7 cellular contexts compared by ENCODE assay signal in genomic region chr1:148733585-148734310, GRCh38. TPM values are rescaled to one million over a fixed set of nuclear protein-coding genes. Genes with fewer than 3 reads are reported as not detected.
DNase-seq lines count a peak whose midpoint lies in the region; ATAC-seq, FAIRE-seq and TF ChIP-seq lines count a peak whose summit lies in the region.
"Not testable (repeated sequence)": the region's sequence is repeated elsewhere in the genome, so short reads cannot be mapped to it uniquely, and the experiment has no call there.

No MANE protein-coding gene starts in this region.

- not testable (repeated sequence) for TF ChIP-seq EP300 in K562 (IDR thresholded peaks at IDR 0.05; ENCODE audit: low read length)

- H3K4me1 ChIP-seq in K562 (replicated peaks in 1 of 2; ENCODE audit: control insufficient read depth in 2 of 2, insufficient read depth in 2 of 2, low read length in 2 of 2) = not testable (repeated sequence)

- H3K4me2 ChIP-seq in K562 (ENCODE audit: insufficient read depth, low read length) = not testable (repeated sequence)

- not testable (repeated sequence) for H3K9me1 ChIP-seq in K562 (ENCODE audit: control insufficient read depth, insufficient read depth, low read length)

- H4K20me1 ChIP-seq in K562 (replicated peaks; ENCODE audit: control insufficient read depth, insufficient read depth, low read length) = not testable (repeated sequence)

- in situ Hi-C loops in K562 (cut with MboI) = not testable (repeated sequence)

- not testable (repeated sequence) for H2AFZ ChIP-seq in K562 (ENCODE audit: low read depth, low read length)

- not testable (repeated sequence) for H3K9me3 ChIP-seq in K562 (replicated peaks; ENCODE audit: control insufficient read depth, insufficient read depth, low read depth, low read length)

- ATAC-seq in GM18520 (IDR thresholded peaks at IDR 0.05; ENCODE audit: unreplicated experiment) (peak; percentile 39), GM19397 (IDR thresholded peaks at IDR 0.05; ENCODE audit: unreplicated experiment) (peak; percentile 63), GM21576 (IDR thresholded peaks at IDR 0.05; ENCODE audit: unreplicated experiment) (peak; percentile 68), HG02852 (IDR thresholded peaks at IDR 0.05; ENCODE audit: unreplicated experiment) (peak; percentile 71), HG03135 (IDR thresholded peaks at IDR 0.05; ENCODE audit: unreplicated experiment) (peak; percentile 63), HG03571 (IDR thresholded peaks at IDR 0.05; ENCODE audit: unreplicated experiment) (peak; percentile 51), K562 (peak; percentile 62)

- BruUV-seq in K562 (replicated peaks; lab: Mats Ljungman, UMichigan) = not testable (repeated sequence)

- TF ChIP-seq CTCF in K562 (IDR thresholded peaks at IDR 0.05 in 2 of 3, conservative IDR thresholded peaks at IDR 0.05 in 1 of 3; ENCODE audit: insufficient read depth in 2 of 3, low read depth in 1 of 3, low read length in 3 of 3) = not testable (repeated sequence)

- DNase-seq in K562 (ENCODE audit: extremely low read depth in 1 of 4, low spot score in 3 of 4) = not testable (repeated sequence)

- POLR2A ChIA-PET in K562 (lab: Yijun Ruan, JAX) = not testable (repeated sequence)

- intact Hi-C loops in K562 (cut with micrococcal nuclease) = not testable (repeated sequence)

- TF ChIP-seq RAD21 in K562 (CRISPR knock-in tag; conservative IDR thresholded peaks at IDR 0.05 in 1 of 2, IDR thresholded peaks at IDR 0.05 in 1 of 2) = not testable (repeated sequence)

- not testable (repeated sequence) for H3K79me2 ChIP-seq in K562 (ENCODE audit: control insufficient read depth, insufficient read depth, low read length)

- H3K36me3 ChIP-seq in K562 (ENCODE audit: control insufficient read depth, insufficient read depth, low read length) = not testable (repeated sequence)

- not testable (repeated sequence) for TF ChIP-seq POLR2A in K562 (conservative IDR thresholded peaks at IDR 0.05)

- not testable (repeated sequence) for H3K9ac ChIP-seq in K562 (ENCODE audit: insufficient read depth in 1 of 2, low read depth in 2 of 2, low read length in 2 of 2)

- not testable (repeated sequence) for H3K4me3 ChIP-seq in K562

- H3K27ac ChIP-seq in K562 (ENCODE audit: extremely low read depth, low read depth, low read length) = not testable (repeated sequence)

- H3K27me3 ChIP-seq in K562 (ENCODE audit: control insufficient read depth in 2 of 2, insufficient read depth in 2 of 2, low read length in 2 of 2) = not testable (repeated sequence)

- CTCF ChIA-PET in K562 (lab: Yijun Ruan, JAX; ENCODE audit: low intra/inter-chr PET ratio) = not testable (repeated sequence)

- peak; percentile 54 for FAIRE-seq in K562 (lab: Jason Lieb, UNC)

- no CpG with 5 or more reads among the region's 5 CpGs for WGBS in K562 (ENCODE audit: insufficient coverage, low coverage, missing lambda C conversion rate)

RNA-seq across cellular contexts. Expression of gene NUDT4B, which starts 14.8 kb away (rescaled TPM):
- total RNA-seq in K562 (2011; cell fraction: chromatin; rRNA removed; ENCODE audit: low replicate concordance) = 14.6 and 15.3 TPM in 2 replicates
- total RNA-seq in K562 (2011; cell fraction: nucleolus; rRNA removed) = 6.7 and 9.2 TPM in 2 replicates
- 7.5 and 12.6 TPM in 2 replicates for total RNA-seq in K562 (2011; cell fraction: nucleoplasm; rRNA removed)
- total RNA-seq in K562 (2014; rRNA removed) (28.6 and 48.4 TPM in 2 replicates), K562 (2014; rRNA removed; fragmentation: Illumina TruSeq; extraction: Trizol) (1.2 and 1.6 TPM in 2 replicates), K562 (2015; rRNA removed; fragmentation: Illumina TruSeq; extraction: Trizol) (2.6 and 3.9 TPM in 2 replicates), K562 (2021) (2.8 TPM in 1 of 2 replicates, not detected in the other)
- polyA plus RNA-seq in K562 (2011; rRNA removed) (39.8 and 58.0 TPM in 2 replicates), K562 (2014; fragmentation: Illumina TruSeq; extraction: Trizol) (19.7 and 25.7 TPM in 2 replicates), K562 (2014; fragmentation: Nextera tagmentation; extraction: Ambion mirVana) (under 1 TPM in 1 of 2 experiments, not detected in 1; 0.06 TPM), K562 (2014; rRNA removed) (28.0 and 29.5 TPM in 2 replicates)
- 13.5 and 44.3 TPM in 2 replicates for polyA plus RNA-seq in K562 (2011; cell fraction: cytosol; rRNA removed)
- polyA plus RNA-seq in K562 (2011; cell fraction: nucleus; rRNA removed) = 16.2 and 29.8 TPM in 2 replicates
- polyA plus RNA-seq in K562 (2012) = 2.3 and 11.8 TPM in 2 replicates
- 11.8 and 11.9 TPM in 2 replicates for polyA minus RNA-seq in K562 (2011; rRNA and poly(A)+ RNA removed)
- polyA minus RNA-seq in K562 (2011; cell fraction: cytosol; rRNA and poly(A)+ RNA removed) = 7.3 and 14.6 TPM in 2 replicates
- polyA minus RNA-seq in K562 (2011; cell fraction: nucleus; rRNA and poly(A)+ RNA removed) = 1.3 and 2.9 TPM in 2 replicates
